In genomic region chr1:206878456-206878855, GRCh38 we compare ENCODE assay signal across 19 cellular contexts. TPM values are rescaled to one million over a fixed set of nuclear protein-coding genes. Genes with fewer than 3 reads are reported as not detected.
DNase-seq lines count a peak whose midpoint lies in the region; ATAC-seq, FAIRE-seq and TF ChIP-seq lines count a peak whose summit lies in the region.
"Had no signal": no experiment of that assay in that cellular context is flagged by ENCODE, and none has a peak within 500 bp of the region (broad histone marks: within the 10 kb centered on the region; RNA-seq: fewer than 3 reads in every experiment).

No MANE protein-coding gene starts in this region.

- peaks cover 10% of the 10 kb centered on the region for H3K9me3 ChIP-seq in mammary epithelial cell (replicated peaks; ENCODE audit: insufficient read depth, low read length)
- peaks cover 4 to 18% of the 10 kb centered on the region in 2 donors for H3K9me3 ChIP-seq in breast epithelium

- intact Hi-C loops in mammary epithelial cell (cut with micrococcal nuclease) (no loop called here), breast epithelium (cut with DNase I; ENCODE audit: low total_unique reads) (no loop called here), lower leg skin (cut with DNase I; ENCODE audit: low total_unique reads) (no loop called here)

- peak; percentile 8 to 23 for TF ChIP-seq CTCF in mammary epithelial cell (conservative IDR thresholded peaks at IDR 0.05 in 1 of 2, IDR thresholded peaks at IDR 0.05 in 1 of 2; ENCODE audit: extremely low read depth in 1 of 2, insufficient read depth in 1 of 2, low read depth in 1 of 2, low read length in 2 of 2)
- TF ChIP-seq CTCF in breast epithelium (IDR thresholded peaks at IDR 0.05) = no peak
- peak; percentile 18 for TF ChIP-seq CTCF in cardiac fibroblast (IDR thresholded peaks at IDR 0.05; ENCODE audit: low read depth, low read length)
- TF ChIP-seq CTCF in lower leg skin (IDR thresholded peaks at IDR 0.05) = no peak

- H3K79me2 ChIP-seq in mammary epithelial cell (ENCODE audit: insufficient read depth, low read length) = no peaks in the 10 kb centered on the region

- H3K4me1 ChIP-seq in mammary epithelial cell (ENCODE audit: insufficient read depth, low read length) = peaks cover 11% of the 10 kb centered on the region
- no peaks in the 10 kb centered on the region for H3K4me1 ChIP-seq in breast epithelium
- H3K4me1 ChIP-seq: left lung, psoas muscle had no signal

- no peak for FAIRE-seq in RCC 7860 (lab: Jason Lieb, UNC)
- FAIRE-seq: HTR-8/SVneo had no signal

- H3K4me3 ChIP-seq in mammary epithelial cell (replicated peaks in 1 of 3; ENCODE audit: insufficient read depth in 1 of 3, low read depth in 2 of 3, low read length in 3 of 3) (no peak overlapping the region), breast epithelium (no peak overlapping the region), cardiac fibroblast (replicated peaks in 1 of 2; ENCODE audit: low read depth in 2 of 2, low read length in 2 of 2) (no peak overlapping the region), lower leg skin (ENCODE audit: low read depth, poor library complexity, severe bottlenecking) (no peak overlapping the region)
- H3K4me3 ChIP-seq: left lung, psoas muscle had no signal

- ATAC-seq in GM21390 (IDR thresholded peaks at IDR 0.05; ENCODE audit: unreplicated experiment) = no peak
- ATAC-seq: effector memory CD8-positive, alpha-beta T cell; left lung; psoas muscle had no signal

- no peak overlapping the region for H3K27ac ChIP-seq in mammary epithelial cell (ENCODE audit: insufficient read depth, low read depth, low read length)
- no peak overlapping the region for H3K27ac ChIP-seq in breast epithelium
- H3K27ac ChIP-seq: left lung, psoas muscle had no signal

- H3K36me3 ChIP-seq in mammary epithelial cell (ENCODE audit: insufficient read depth, low read length) = no peaks in the 10 kb centered on the region
- H3K36me3 ChIP-seq in breast epithelium = no peaks in the 10 kb centered on the region
- H3K36me3 ChIP-seq: left lung had no signal

- in situ Hi-C loops in mammary epithelial cell (cut with MboI; ENCODE audit: low sequenced_read_pairs in 2 of 2) = no loop called here

- H3K4me2 ChIP-seq in mammary epithelial cell (ENCODE audit: insufficient read depth, low read depth, low read length) = no peak overlapping the region

- TF ChIP-seq POLR2A in breast epithelium (IDR thresholded peaks at IDR 0.05) = no peak
- no peak for TF ChIP-seq POLR2A in lower leg skin (IDR thresholded peaks at IDR 0.05)

- CTCF ChIA-PET in mammary epithelial cell (lab: Charles Lee; ENCODE audit: low non-redundant PET) = no interaction called here

- H3K27me3 ChIP-seq in mammary epithelial cell (ENCODE audit: insufficient read depth, low read length) (no peaks in the 10 kb centered on the region), breast epithelium (no peaks in the 10 kb centered on the region)
- H3K27me3 ChIP-seq: left lung had no signal

- no peak overlapping the region for H2AFZ ChIP-seq in mammary epithelial cell (ENCODE audit: low read depth, low read length)

- BruUV-seq in mammary epithelial cell (replicated peaks; lab: Mats Ljungman, UMichigan) = no TSS peak

- no peak overlapping the region for H3K9ac ChIP-seq in mammary epithelial cell (ENCODE audit: insufficient read depth, low read length)

- DNase-seq in mammary epithelial cell (no peak), breast epithelium (ENCODE audit: low spot score in 2 of 2) (no peak), NAMALWA (ENCODE audit: low spot score) (peak; percentile 43), cardiac fibroblast (ENCODE audit: low read depth in 2 of 2) (no peak), lower leg skin (ENCODE audit: low spot score in 2 of 2) (no peak), MV-4-11 (lab: John Stamatoyannopoulos, UW) (no peak), RCC 7860 (ENCODE audit: low spot score) (no peak)
- DNase-seq: activated CD4-positive, alpha-beta T cell treated with anti-CD3 and anti-CD28 coated beads, Interleukin-2, amount 10 ng/mL, durations not matched to agents 7 days and 5 days; caudate nucleus; effector memory CD8-positive, alpha-beta T cell; foreskin melanocyte; left lung; psoas muscle; SHP77; T1000 had no signal

- H4K20me1 ChIP-seq in mammary epithelial cell (ENCODE audit: insufficient read depth, low read length) = no peaks in the 10 kb centered on the region

- dilution Hi-C loops in mammary epithelial cell (cut with HindIII; ENCODE audit: low sequenced_read_pairs) = no loop called here

RNA-seq across cellular contexts. Expression of gene IL20, which starts 13.0 kb away (rescaled TPM):
- total RNA-seq in mammary epithelial cell (not detected), breast epithelium (1 to 10 TPM in 1 of 3 donors, not detected in 2; 1.5 TPM), lower leg skin (not detected)
- 0.10 TPM for polyA plus RNA-seq in mammary epithelial cell
- polyA minus RNA-seq in mammary epithelial cell = not detected
- total RNA-seq: activated CD4-positive, alpha-beta T cell treated with anti-CD3 and anti-CD28 coated beads, Interleukin-2, amount 10 ng/mL, durations not matched to agents 7 days and 5 days; left lung; myocyte; ureter had no signal
- polyA plus RNA-seq: psoas muscle had no signal

RNA-seq across cellular contexts. Expression of gene IL24, which starts 18.8 kb away (rescaled TPM):
- total RNA-seq in mammary epithelial cell (not detected), breast epithelium (under 1 TPM in 1 of 3 donors, not detected in 2; 0.59 TPM), lower leg skin (not detected)
- polyA plus RNA-seq in mammary epithelial cell = 0.09 TPM
- polyA minus RNA-seq in mammary epithelial cell = not detected
- total RNA-seq: activated CD4-positive, alpha-beta T cell treated with anti-CD3 and anti-CD28 coated beads, Interleukin-2, amount 10 ng/mL, durations not matched to agents 7 days and 5 days; myocyte; ureter had no signal

RNA-seq across cellular contexts. Expression of gene FCMR, which starts 43.3 kb away (rescaled TPM):
- total RNA-seq in mammary epithelial cell (1 to 10 TPM; 1.2 to 5.0 TPM), breast epithelium (10 to 100 TPM in 1 of 3 donors, 1 to 10 TPM in 2; 1.1 to 11.0 (median 3.3) TPM), lower leg skin (1 to 10 TPM in 2 of 4 donors, under 1 TPM in 1, not detected in 1; 0.34 to 1.4 (median 1.3) TPM)
- 5.4 TPM for polyA plus RNA-seq in mammary epithelial cell
- not detected for polyA minus RNA-seq in mammary epithelial cell
- total RNA-seq: myocyte had no signal

Comparison
In these comparisons a context has a peak if more than half of its experiments do, and no peak if none do; other contexts are left out.
1. CTCF ChIP-seq: peak in mammary epithelial cell (2 of 2) and cardiac fibroblast (single experiment); none in breast epithelium (0 of 3) and lower leg skin (0 of 3).